ENCODE assay signal across 24 cellular contexts in genomic region chr10:127431525-127431924, GRCh38.
DNase-seq lines count a peak whose midpoint lies in the region; ATAC-seq and TF ChIP-seq lines count a peak whose summit lies in the region.
"Had no signal": no experiment of that assay in that cellular context is flagged by ENCODE, and none has a peak within 500 bp of the region (broad histone marks: within the 10 kb centered on the region; RNA-seq: fewer than 3 reads in every experiment).

No MANE protein-coding gene starts in this region.

- H3K27ac Mint-ChIP-seq in endothelial cell (ENCODE audit: unreplicated experiment), result no peak overlapping the region
- peak overlapping the region; percentile 49 for H3K27ac Mint-ChIP-seq in progenitor cell of endocrine pancreas
- H3K27ac Mint-ChIP-seq: CD14-positive monocyte; CD4-positive, alpha-beta T cell; CD8-positive, alpha-beta memory T cell; GM23338; H9 had no signal

- ATAC-seq in heart left ventricle, result no peak
- ATAC-seq: A549, GM12878, GM23338, HCT116 had no signal

- H3K36me3 Mint-ChIP-seq in endothelial cell (ENCODE audit: low read depth, unreplicated experiment), result peaks cover 57% of the 10 kb centered on the region
- peaks cover 39% of the 10 kb centered on the region for H3K36me3 Mint-ChIP-seq in progenitor cell of endocrine pancreas (ENCODE audit: insufficient read depth)
- H3K36me3 Mint-ChIP-seq: CD14-positive monocyte; CD8-positive, alpha-beta memory T cell had no signal

- H3K9me3 ChIP-seq in heart left ventricle (no peaks in the 10 kb centered on the region), neutrophil (no peaks in the 10 kb centered on the region)
- H3K9me3 ChIP-seq: A549, BE2C had no signal

- TF ChIP-seq CTCF in heart left ventricle (IDR thresholded peaks at IDR 0.05), result no peak
- no peak for TF ChIP-seq CTCF in endothelial cell (IDR thresholded peaks at IDR 0.05; ENCODE audit: unreplicated experiment)
- no peak for TF ChIP-seq CTCF in neutrophil (IDR thresholded peaks at IDR 0.05)
- no peak for TF ChIP-seq CTCF in progenitor cell of endocrine pancreas (IDR thresholded peaks at IDR 0.05; ENCODE audit: unreplicated experiment)

- TF ChIP-seq POLR2A in heart left ventricle (IDR thresholded peaks at IDR 0.05), result no peak

- no peaks in the 10 kb centered on the region for H3K9me3 Mint-ChIP-seq in endothelial cell (ENCODE audit: unreplicated experiment)
- peaks cover 5% of the 10 kb centered on the region for H3K9me3 Mint-ChIP-seq in progenitor cell of endocrine pancreas (ENCODE audit: low read depth)
- H3K9me3 Mint-ChIP-seq: CD4-positive, alpha-beta T cell had no signal

- DNase-seq in cardiac septum (ENCODE audit: low spot score), result peak; percentile 26
- DNase-seq in heart left ventricle, result no peak
- DNase-seq in endothelial cell (ENCODE audit: low spot score), result no peak
- DNase-seq in progenitor cell of endocrine pancreas (ENCODE audit: low spot score, unreplicated experiment), result no peak
- DNase-seq in activated CD8-positive, alpha-beta memory T cell treated with anti-CD3 and anti-CD28 coated beads, Interleukin-2, amount 50 U/mL, for 48 hours, result no peak
- DNase-seq in NCI-H446 treated with DMSO at 0.1 percent for 48 hours (lab: John Stamatoyannopoulos, UW), result no peak
- DNase-seq: 8988T; ACHN; AML-193; BE2C; CD4-positive, alpha-beta T cell; CD8-positive, alpha-beta memory T cell; DMS 273 treated with DMSO at 0.1 percent for 48 hours; DMS79; EL; GDM1; H9 had no signal

- peak overlapping the region; percentile 59 for H3K4me3 Mint-ChIP-seq in endothelial cell (ENCODE audit: unreplicated experiment)
- no peak overlapping the region for H3K4me3 Mint-ChIP-seq in progenitor cell of endocrine pancreas (ENCODE audit: low read depth)
- H3K4me3 Mint-ChIP-seq: CD14-positive monocyte; CD4-positive, alpha-beta T cell; CD8-positive, alpha-beta memory T cell; GM23338; H9 had no signal

- intact Hi-C loops in cardiac septum (cut with DNase I) (no loop called here), heart left ventricle (cut with DNase I) (no loop called here)

- H3K4me1 Mint-ChIP-seq in endothelial cell (ENCODE audit: unreplicated experiment) (no peaks in the 10 kb centered on the region), progenitor cell of endocrine pancreas (ENCODE audit: low read depth) (peaks cover 1% of the 10 kb centered on the region)
- H3K4me1 Mint-ChIP-seq: GM23338, H9 had no signal

- peaks cover 0 to 56% (median 37%) of the 10 kb centered on the region in 9 donors for H3K36me3 ChIP-seq in heart left ventricle
- no peaks in the 10 kb centered on the region for H3K36me3 ChIP-seq in neutrophil
- H3K36me3 ChIP-seq: BE2C; BLaER1 treated with 17β-estradiol and CSF1 and Interleukin-3, amounts not matched to agents 10 nM and 100 nM had no signal

- WGBS in heart left ventricle, 4 donors, result 98 to 100% (median 98%) methylated on average over 7 to 8 of the region's 8 CpGs

- no peaks in the 10 kb centered on the region for H3K27me3 ChIP-seq in heart left ventricle
- H3K27me3 ChIP-seq in neutrophil, result no peaks in the 10 kb centered on the region
- H3K27me3 ChIP-seq: BE2C; BLaER1 treated with 17β-estradiol and CSF1 and Interleukin-3, amounts not matched to agents 10 nM and 100 nM had no signal

- no peaks in the 10 kb centered on the region for H3K4me1 ChIP-seq in heart left ventricle
- H3K4me1 ChIP-seq in neutrophil (ENCODE audit: control insufficient read depth in 1 of 2, insufficient read depth in 1 of 2, low read depth in 1 of 2, low read length in 1 of 2), result peaks cover 22 to 33% of the 10 kb centered on the region in 2 experiments
- H3K4me1 ChIP-seq: A549; BE2C; BLaER1 treated with 17β-estradiol and CSF1 and Interleukin-3, amounts not matched to agents 10 nM and 100 nM had no signal

- H3K4me3 ChIP-seq in heart left ventricle, result no peak overlapping the region
- no peak overlapping the region for H3K4me3 ChIP-seq in neutrophil (ENCODE audit: low read depth in 1 of 2, low read length in 1 of 2)
- H3K4me3 ChIP-seq: A549; BLaER1 treated with 17β-estradiol and CSF1 and Interleukin-3, amounts not matched to agents 10 nM and 100 nM; GM12878; GM23338 had no signal

- H3K27me3 Mint-ChIP-seq in endothelial cell (ENCODE audit: unreplicated experiment) (peaks cover 5% of the 10 kb centered on the region), progenitor cell of endocrine pancreas (no peaks in the 10 kb centered on the region)
- H3K27me3 Mint-ChIP-seq: CD4-positive, alpha-beta T cell; CD8-positive, alpha-beta memory T cell had no signal

- H3K27ac ChIP-seq in heart left ventricle, result no peak overlapping the region
- H3K27ac ChIP-seq in neutrophil, result peak overlapping the region; percentile 41
- H3K27ac ChIP-seq: A549; BLaER1 treated with 17β-estradiol and CSF1 and Interleukin-3, amounts not matched to agents 10 nM and 100 nM had no signal
